9 cellular contexts compared by ENCODE assay signal in the genomic region with DNA sequence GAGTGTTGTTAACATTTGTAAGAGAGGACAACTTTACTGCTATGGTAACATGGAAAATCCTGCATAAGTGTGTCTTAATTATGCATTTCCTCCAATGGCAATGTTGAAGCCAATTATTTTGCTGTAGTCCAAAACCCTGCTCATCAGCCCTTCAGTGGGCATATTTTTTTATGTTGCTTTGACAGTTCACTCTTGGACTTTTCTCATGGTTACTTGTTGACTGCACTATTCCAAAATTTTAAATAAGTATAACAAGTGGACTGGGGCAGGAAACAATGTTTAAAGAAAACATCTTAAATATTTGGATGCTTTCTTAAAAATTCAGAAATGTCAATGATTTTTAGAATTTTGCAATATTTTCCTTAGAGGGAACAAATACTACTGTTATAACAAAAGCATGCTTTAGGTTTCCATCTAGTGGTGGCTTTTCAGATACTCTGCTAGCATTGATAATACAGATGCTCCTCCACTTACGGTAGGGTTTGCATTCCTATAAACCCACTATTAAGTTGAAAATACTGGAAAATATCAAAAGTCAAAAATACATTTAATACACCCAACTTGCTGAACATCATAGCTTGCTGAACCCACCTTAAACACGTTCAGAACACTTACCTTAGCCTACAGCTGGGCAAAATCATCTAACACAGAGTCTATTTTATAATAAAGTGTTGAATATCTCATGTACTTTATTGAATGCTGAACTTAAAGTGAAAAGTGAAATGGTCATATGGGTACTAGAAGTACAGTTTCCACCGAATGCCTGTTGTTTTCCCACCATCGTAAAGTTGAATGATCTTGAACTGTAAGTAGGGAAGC.
DNase-seq lines count a peak whose midpoint lies in the region; ATAC-seq and TF ChIP-seq lines count a peak whose summit lies in the region.
"Had no signal": no experiment of that assay in that cellular context is flagged by ENCODE, and none has a peak within 500 bp of the region (broad histone marks: within the 10 kb centered on the region; RNA-seq: fewer than 3 reads in every experiment).

No MANE protein-coding gene starts in this region.

- H3K9me2 ChIP-seq in PC-3 (replicated peaks; ENCODE audit: low read length), result no peaks in the 10 kb centered on the region

- H3K9me3 Mint-ChIP-seq in activated CD8-positive, alpha-beta memory T cell treated with anti-CD3 and anti-CD28 coated beads, Interleukin-2, amount 10 ng/mL, durations not matched to agents 7 days and 5 days (ENCODE audit: low read depth), result no peaks in the 10 kb centered on the region
- H3K9me3 Mint-ChIP-seq: activated naive CD4-positive, alpha-beta T cell treated with anti-CD3 and anti-CD28 coated beads, Interleukin-2, amount 50 U/mL, for 72 hours had no signal

- no peak overlapping the region for H2BK120ac ChIP-seq in neuronal stem cell (ENCODE audit: low read depth, low read length)

- H3K18ac ChIP-seq in neuronal stem cell (ENCODE audit: low read length), result no peak overlapping the region

- H3K79me2 ChIP-seq in PC-3 (ENCODE audit: low read length), result peaks cover 45% of the 10 kb centered on the region

- BruUV-seq in PC-3 (replicated peaks; lab: Mats Ljungman, UMichigan), result no TSS peak

- no peak overlapping the region for H3K4me3 Mint-ChIP-seq in activated CD8-positive, alpha-beta memory T cell treated with anti-CD3 and anti-CD28 coated beads, Interleukin-2, amount 10 ng/mL, durations not matched to agents 7 days and 5 days

- H3K4me3 ChIP-seq in PC-3 (ENCODE audit: low read length) (no peak overlapping the region), epithelial cell of esophagus (ENCODE audit: low read length) (no peak overlapping the region), neuronal stem cell (ENCODE audit: low read length in 2 of 2) (no peak overlapping the region), gastrocnemius medialis (no peak overlapping the region)

- TF ChIP-seq POLR2A in gastrocnemius medialis (IDR thresholded peaks at IDR 0.05), result no peak

- H3K79me1 ChIP-seq in neuronal stem cell (ENCODE audit: low read depth, low read length), result no peaks in the 10 kb centered on the region

- no peak overlapping the region for H4K8ac ChIP-seq in neuronal stem cell (ENCODE audit: low read depth, low read length)

- H2BK12ac ChIP-seq in neuronal stem cell (ENCODE audit: low read length), result no peak overlapping the region

- H3K9me3 ChIP-seq in PC-3 (ENCODE audit: low read length) (no peaks in the 10 kb centered on the region), neuronal stem cell (replicated peaks in 1 of 2; ENCODE audit: control insufficient read depth in 2 of 2, insufficient read depth in 1 of 2, low read depth in 1 of 2, low read length in 2 of 2) (no peaks in the 10 kb centered on the region), gastrocnemius medialis (no peaks in the 10 kb centered on the region)

- no peak overlapping the region for H2AK5ac ChIP-seq in neuronal stem cell (ENCODE audit: low read depth, low read length)

- CTCF ChIA-PET in activated CD8-positive, alpha-beta memory T cell treated with anti-CD3 and anti-CD28 coated beads, Interleukin-2, amount 10 ng/mL, durations not matched to agents 7 days and 5 days (lab: Charles Lee), result interaction anchor here (1.0 to 1.3 kb wide), 2 partner anchors 232 to 242 kb away, joined by 3 to 8 read pairs; no protein-coding TSS in a partner anchor
- CTCF ChIA-PET in PC-3 (lab: Charles Lee), result interaction anchor here (0.8 to 1.0 kb wide), 2 partner anchors 87 to 232 kb away, joined by 3 to 4 read pairs; a partner anchor contains a TSS

- H3K14ac ChIP-seq in neuronal stem cell (ENCODE audit: low read length), result no peak overlapping the region

- no peak overlapping the region for H3K27ac Mint-ChIP-seq in activated CD8-positive, alpha-beta memory T cell treated with anti-CD3 and anti-CD28 coated beads, Interleukin-2, amount 10 ng/mL, durations not matched to agents 7 days and 5 days
- H3K27ac Mint-ChIP-seq: activated naive CD4-positive, alpha-beta T cell treated with anti-CD3 and anti-CD28 coated beads, Interleukin-2, amount 50 U/mL, for 72 hours had no signal

- H3K27me3 ChIP-seq in PC-3 (ENCODE audit: low read length) (no peaks in the 10 kb centered on the region), neuronal stem cell (ENCODE audit: control insufficient read depth in 3 of 3, insufficient read depth in 3 of 3, low read depth in 1 of 3, low read length in 3 of 3) (no peaks in the 10 kb centered on the region), gastrocnemius medialis (no peaks in the 10 kb centered on the region)

- no peak overlapping the region for H2BK5ac ChIP-seq in neuronal stem cell (ENCODE audit: low read length)

- H3K9ac ChIP-seq in PC-3 (ENCODE audit: low read length) (peak overlapping the region; percentile 31), neuronal stem cell (ENCODE audit: low read depth, low read length, poor library complexity) (no peak overlapping the region)

- H2AFZ ChIP-seq in PC-3 (ENCODE audit: low read length) (no peak overlapping the region), neuronal stem cell (ENCODE audit: low read length) (peak overlapping the region; percentile 50)

- TF ChIP-seq CTCF in PC-3 (conservative IDR thresholded peaks at IDR 0.05; ENCODE audit: low read depth, low read length) (peak; percentile 77), epithelial cell of esophagus (IDR thresholded peaks at IDR 0.05; ENCODE audit: insufficient read depth, low read depth, low read length, missing control alignments) (peak; percentile 68), gastrocnemius medialis (IDR thresholded peaks at IDR 0.05 in 4 of 5, conservative IDR thresholded peaks at IDR 0.05 in 1 of 5) (peak in 2 of 5 experiments; percentile 42 to 45)

- H4K20me1 ChIP-seq in PC-3 (ENCODE audit: low read length), result no peaks in the 10 kb centered on the region

- H3K4ac ChIP-seq in neuronal stem cell (ENCODE audit: low read length), result no peak overlapping the region

- peaks cover 30% of the 10 kb centered on the region for H3K27me3 Mint-ChIP-seq in activated CD8-positive, alpha-beta memory T cell treated with anti-CD3 and anti-CD28 coated beads, Interleukin-2, amount 10 ng/mL, durations not matched to agents 7 days and 5 days

- WGBS in neuronal stem cell (ENCODE audit: extremely low coverage in 2 of 2, insufficient read length in 2 of 2, insufficient replicate concordance in 1 of 2), 2 donors, result no CpG with 5 or more reads among the region's 4 CpGs

- no peaks in the 10 kb centered on the region for H3K4me1 Mint-ChIP-seq in activated CD8-positive, alpha-beta memory T cell treated with anti-CD3 and anti-CD28 coated beads, Interleukin-2, amount 10 ng/mL, durations not matched to agents 7 days and 5 days

- no peak overlapping the region for H3K23ac ChIP-seq in neuronal stem cell (ENCODE audit: low read depth, low read length, poor library complexity)

- POLR2A ChIA-PET in PC-3 (lab: Charles Lee; ENCODE audit: unreplicated experiment), result interaction anchor here (0.7 to 1.0 kb wide), 2 partner anchors 12 to 87 kb away, joined by 3 to 12 read pairs; no protein-coding TSS in a partner anchor

- DNase-seq in activated CD8-positive, alpha-beta memory T cell treated with anti-CD3 and anti-CD28 coated beads, Interleukin-2, amount 10 ng/mL, durations not matched to agents 7 days and 5 days, result no peak
- DNase-seq in activated CD8-positive, alpha-beta memory T cell treated with anti-CD3 and anti-CD28 coated beads, Interleukin-2, amount 50 U/mL, for 4 hours, result no peak
- peak; percentile 72 for DNase-seq in PC-3
- peak; percentile 64 for DNase-seq in epithelial cell of esophagus (ENCODE audit: low read depth)
- no peak for DNase-seq in neuronal stem cell (ENCODE audit: low spot score)
- DNase-seq in gastrocnemius medialis, result no peak

- in situ Hi-C loops in gastrocnemius medialis (cut with MboI; ENCODE audit: low sequenced_read_pairs in 4 of 4), result loop anchor here (10.0 to 25.0 kb wide), 3 partner anchors 226 to 251 kb away; a partner anchor contains a TSS

- no peak overlapping the region for H3K4me2 ChIP-seq in PC-3 (ENCODE audit: low read length)
- H3K4me2 ChIP-seq in neuronal stem cell (ENCODE audit: insufficient read depth, low read length, poor library complexity, severe bottlenecking), result no peak overlapping the region

- H3K36me3 ChIP-seq in PC-3 (ENCODE audit: low read depth, low read length) (peaks cover 28% of the 10 kb centered on the region), neuronal stem cell (replicated peaks in 1 of 2; ENCODE audit: control insufficient read depth in 2 of 2, insufficient read depth in 2 of 2, low read length in 2 of 2) (no peaks in the 10 kb centered on the region), gastrocnemius medialis (no peaks in the 10 kb centered on the region)

- H2BK15ac ChIP-seq in neuronal stem cell (ENCODE audit: low read length), result no peak overlapping the region

- intact Hi-C loops in PC-3 (cut with micrococcal nuclease) (loop anchor here (1.0 to 5.0 kb wide), 3 partner anchors 88 to 231 kb away; no protein-coding TSS in a partner anchor), gastrocnemius medialis (cut with DNase I; ENCODE audit: low total_unique reads) (loop anchor here (5.0 kb wide), 1 partner anchor 241 kb away; a partner anchor contains a TSS)

- ATAC-seq in activated CD8-positive, alpha-beta memory T cell treated with anti-CD3 and anti-CD28 coated beads, Interleukin-2, amount 10 ng/mL, durations not matched to agents 7 days and 5 days, result peak; percentile 53
- ATAC-seq in HG02938 (IDR thresholded peaks at IDR 0.05; ENCODE audit: unreplicated experiment), result peak; percentile 70
- peak; percentile 67 for ATAC-seq in PC-3
- ATAC-seq in GM18870 (IDR thresholded peaks at IDR 0.05; ENCODE audit: unreplicated experiment), result no peak
- ATAC-seq in gastrocnemius medialis, result no peak

- no peak overlapping the region for H4K91ac ChIP-seq in neuronal stem cell (ENCODE audit: low read depth, low read length, poor library complexity)

- H3K4me1 ChIP-seq in PC-3 (ENCODE audit: insufficient read depth, low read length), result peaks cover 37% of the 10 kb centered on the region
- H3K4me1 ChIP-seq in neuronal stem cell (ENCODE audit: control insufficient read depth in 2 of 2, insufficient read depth in 1 of 2, low read depth in 1 of 2, low read length in 2 of 2), result peaks cover 0 to 2% of the 10 kb centered on the region in 2 donors
- no peaks in the 10 kb centered on the region for H3K4me1 ChIP-seq in gastrocnemius medialis

- H3K36me3 Mint-ChIP-seq in activated CD8-positive, alpha-beta memory T cell treated with anti-CD3 and anti-CD28 coated beads, Interleukin-2, amount 10 ng/mL, durations not matched to agents 7 days and 5 days, result no peaks in the 10 kb centered on the region
- H3K36me3 Mint-ChIP-seq: activated naive CD4-positive, alpha-beta T cell treated with anti-CD3 and anti-CD28 coated beads, Interleukin-2, amount 50 U/mL, for 72 hours had no signal

- peaks cover 8% of the 10 kb centered on the region for H3F3A ChIP-seq in PC-3 (ENCODE audit: low read length, unreplicated experiment)

- H3K27ac ChIP-seq in PC-3 (ENCODE audit: low read length), result peak overlapping the region; percentile 92
- no peak overlapping the region for H3K27ac ChIP-seq in neuronal stem cell (replicated peaks; ENCODE audit: low read length)
- no peak overlapping the region for H3K27ac ChIP-seq in gastrocnemius medialis

Comparison
In these comparisons a context has a peak if more than half of its experiments do, and no peak if none do; other contexts are left out.
1. ATAC-seq: peak in activated CD8-positive, alpha-beta memory T cell treated with anti-CD3 and anti-CD28 coated beads, Interleukin-2, amount 10 ng/mL, durations not matched to agents 7 days and 5 days (single experiment), HG02938 (single experiment) and PC-3 (single experiment); none in GM18870 (single experiment) and gastrocnemius medialis (0 of 2).
2. DNase-seq: peak in PC-3 (single experiment) and epithelial cell of esophagus (single experiment); none in activated CD8-positive, alpha-beta memory T cell treated with anti-CD3 and anti-CD28 coated beads, Interleukin-2, amount 10 ng/mL, durations not matched to agents 7 days and 5 days (single experiment), activated CD8-positive, alpha-beta memory T cell treated with anti-CD3 and anti-CD28 coated beads, Interleukin-2, amount 50 U/mL, for 4 hours (single experiment), neuronal stem cell (single experiment) and gastrocnemius medialis (0 of 2).